ENCODE assay signal across 8 cellular contexts in the genomic region with DNA sequence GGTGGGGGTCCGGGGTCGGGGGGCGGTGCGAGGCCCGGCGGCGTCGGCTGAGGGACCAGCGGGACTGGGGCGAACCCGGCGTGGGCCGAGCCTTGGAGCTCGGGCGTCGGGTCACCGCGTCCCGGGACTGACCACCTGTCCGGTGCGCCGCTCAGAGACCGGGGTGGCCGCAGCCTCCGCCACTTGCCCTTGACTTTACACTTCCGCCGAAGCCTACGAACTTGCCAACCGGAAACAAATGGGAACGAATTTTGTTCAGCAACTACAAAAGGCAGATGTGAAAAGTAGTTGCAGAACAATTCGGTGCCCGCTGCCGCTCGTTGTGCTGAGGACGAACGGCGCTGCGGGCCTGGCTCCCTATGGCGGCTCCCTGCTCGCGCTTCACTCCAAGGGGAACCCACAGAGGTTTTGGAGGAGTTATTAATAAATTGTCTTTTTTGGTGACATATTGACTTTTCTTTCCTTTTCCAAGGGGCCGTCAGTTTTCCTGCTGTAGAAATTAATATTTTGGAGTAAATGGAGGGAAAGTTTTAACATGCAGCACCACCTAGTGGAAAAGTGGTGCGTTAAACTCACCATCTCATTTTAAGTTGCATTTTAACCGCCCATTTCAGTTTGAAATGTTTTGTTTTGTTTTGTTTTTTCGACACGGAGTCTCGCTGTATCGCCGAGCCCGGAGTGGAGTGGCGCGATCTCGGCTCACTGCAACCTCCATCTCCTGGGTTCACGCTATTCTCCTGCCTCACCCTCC. TPM values are rescaled to one million over a fixed set of nuclear protein-coding genes. Genes with fewer than 3 reads are reported as not detected.
DNase-seq lines count a peak whose midpoint lies in the region; TF ChIP-seq lines count a peak whose summit lies in the region.

No MANE protein-coding gene starts in this region.

- peaks cover 3% of the 10 kb centered on the region for H3K36me3 Mint-ChIP-seq in T-helper 1 cell treated with Interleukin-12 subunit alpha and Interleukin-12 subunit beta and Interleukin-4 antibody, amounts not matched to agents 30 μg/mL and 1 μg/mL, for 36 hours (ENCODE audit: low read depth)

- H3K4me3 Mint-ChIP-seq in T-helper 1 cell treated with Interleukin-12 subunit alpha and Interleukin-12 subunit beta and Interleukin-4 antibody, amounts not matched to agents 30 μg/mL and 1 μg/mL, for 36 hours = peak overlapping the region; percentile 91

- H3K27me3 ChIP-seq in hepatocyte = no peaks in the 10 kb centered on the region

- no peaks in the 10 kb centered on the region for H3K36me3 ChIP-seq in hepatocyte (replicated peaks; ENCODE audit: insufficient read depth, low read depth)

- peak; percentile 69 for TF ChIP-seq CTCF in GM10266 (IDR thresholded peaks at IDR 0.05; ENCODE audit: control insufficient read depth, insufficient read depth, low read depth, missing control alignments)
- TF ChIP-seq CTCF in HFF-Myc (IDR thresholded peaks at IDR 0.05; ENCODE audit: low read depth, low read length, missing control alignments) = peak; percentile 44
- TF ChIP-seq CTCF in NB4 (IDR thresholded peaks at IDR 0.05; ENCODE audit: low read depth, low read length) = peak; percentile 42
- peak; percentile 81 for TF ChIP-seq CTCF in hepatocyte (IDR thresholded peaks at IDR 0.05; ENCODE audit: poor library complexity)
- peak; percentile 68 for TF ChIP-seq CTCF in retinal pigment epithelial cell (conservative IDR thresholded peaks at IDR 0.05; ENCODE audit: low read depth, low read length)

- peak overlapping the region; percentile 87 for H3K4me2 ChIP-seq in hepatocyte

- H3K4me1 Mint-ChIP-seq in T-helper 1 cell treated with Interleukin-12 subunit alpha and Interleukin-12 subunit beta and Interleukin-4 antibody, amounts not matched to agents 30 μg/mL and 1 μg/mL, for 36 hours (ENCODE audit: low read depth) = peaks cover 20% of the 10 kb centered on the region

- H3K4me3 ChIP-seq in HFF-Myc (replicated peaks; ENCODE audit: low read depth, low read length) = peak overlapping the region; percentile 79
- peak overlapping the region; percentile 95 for H3K4me3 ChIP-seq in NB4 (ENCODE audit: low read depth, low read length)
- H3K4me3 ChIP-seq in hepatocyte = peak overlapping the region; percentile 85
- H3K4me3 ChIP-seq in retinal pigment epithelial cell (ENCODE audit: low read length) = peak overlapping the region; percentile 85

- peak overlapping the region; percentile 99 for H2AFZ ChIP-seq in hepatocyte

- no peak for TF ChIP-seq POLR2A in NB4 (IDR thresholded peaks at IDR 0.05; ENCODE audit: extremely low read depth, insufficient read length)

- peak overlapping the region; percentile 99 for H3K27ac ChIP-seq in hepatocyte

- no peaks in the 10 kb centered on the region for H3K4me1 ChIP-seq in hepatocyte (ENCODE audit: insufficient read depth)

- no peaks in the 10 kb centered on the region for H4K20me1 ChIP-seq in hepatocyte (ENCODE audit: insufficient read depth, poor library complexity, severe bottlenecking)

- DNase-seq in GM10266 (ENCODE audit: extremely low spot score) (peak; percentile 66), HFF-Myc (ENCODE audit: extremely low read depth, low read depth) (peak; percentile 57), NB4 (ENCODE audit: low read depth) (peak; percentile 80), anterior cingulate cortex (lab: John Stamatoyannopoulos, UW) (peak in 42 of 58 donors; percentile 35 to 83 (median 64)), hepatocyte (ENCODE audit: low spot score) (peak; percentile 71), retinal pigment epithelial cell (ENCODE audit: low read depth) (peak; percentile 25), islet precursor cell (no peak)

- H3K9me2 ChIP-seq in hepatocyte (replicated peaks; ENCODE audit: insufficient read depth) = no peaks in the 10 kb centered on the region

- H3K9me3 Mint-ChIP-seq in T-helper 1 cell treated with Interleukin-12 subunit alpha and Interleukin-12 subunit beta and Interleukin-4 antibody, amounts not matched to agents 30 μg/mL and 1 μg/mL, for 36 hours = no peaks in the 10 kb centered on the region

- no peaks in the 10 kb centered on the region for H3K27me3 Mint-ChIP-seq in T-helper 1 cell treated with Interleukin-12 subunit alpha and Interleukin-12 subunit beta and Interleukin-4 antibody, amounts not matched to agents 30 μg/mL and 1 μg/mL, for 36 hours (ENCODE audit: low read depth)

- H3K79me2 ChIP-seq in hepatocyte = peaks cover 18% of the 10 kb centered on the region

- WGBS in hepatocyte (ENCODE audit: low lambda C conversion rate, missing lambda C conversion rate) = 1% methylated on average over 36 of the region's 54 CpGs

- no peaks in the 10 kb centered on the region for H3K9me3 ChIP-seq in hepatocyte (ENCODE audit: low read depth)

- peak overlapping the region; percentile 95 for H3K27ac Mint-ChIP-seq in T-helper 1 cell treated with Interleukin-12 subunit alpha and Interleukin-12 subunit beta and Interleukin-4 antibody, amounts not matched to agents 30 μg/mL and 1 μg/mL, for 36 hours

RNA-seq across cellular contexts. Expression of gene PCBD2, which starts 0.5 kb away (rescaled TPM):
- 5.2 and 7.6 TPM in 2 replicates for total RNA-seq in hepatocyte
- polyA plus RNA-seq in hepatocyte = 14.0 and 15.3 TPM in 2 replicates

RNA-seq across cellular contexts. Expression of gene TXNDC15, which starts 31.2 kb away (rescaled TPM):
- 76.0 and 95.4 TPM in 2 replicates for total RNA-seq in hepatocyte
- 56.7 and 58.0 TPM in 2 replicates for polyA plus RNA-seq in hepatocyte

RNA-seq across cellular contexts. Expression of gene C5orf24, which starts 59.7 kb away (rescaled TPM):
- total RNA-seq in hepatocyte = 67.0 and 70.4 TPM in 2 replicates
- polyA plus RNA-seq in hepatocyte = 27.3 and 29.2 TPM in 2 replicates
